ENCODE assay signal across 1 cellular context in genomic region chr14:93984070-93984469, GRCh38.
TF ChIP-seq lines count a peak whose summit lies in the region.

No MANE protein-coding gene starts in this region.

TF ChIP-seq in H1, 55 proteins besides CTCF, POLR2A, EP300 and RAD21:
- no peak for TF ChIP-seq KDM1A (IDR thresholded peaks at IDR 0.05; ENCODE audit: borderline replicate concordance, low read length)
- no peak for TF ChIP-seq SRF (IDR thresholded peaks at IDR 0.05; ENCODE audit: low read depth, low read length)
- TF ChIP-seq BACH1 (IDR thresholded peaks at IDR 0.05; ENCODE audit: low read length), result no peak
- TF ChIP-seq SIX5 (IDR thresholded peaks at IDR 0.05; ENCODE audit: low read depth, low read length), result no peak
TF ChIP-seq in H1: peak in this region for 0.
